In genomic region chr2:674319-674985, GRCh38 we compare ENCODE assay signal across 11 cellular contexts. TPM values are rescaled to one million over a fixed set of nuclear protein-coding genes. Genes with fewer than 3 reads are reported as not detected.
DNase-seq lines count a peak whose midpoint lies in the region; ATAC-seq and TF ChIP-seq lines count a peak whose summit lies in the region.
"Had no signal": no experiment of that assay in that cellular context is flagged by ENCODE, and none has a peak within 500 bp of the region (broad histone marks: within the 10 kb centered on the region; RNA-seq: fewer than 3 reads in every experiment).

No MANE protein-coding gene starts in this region.

- intact Hi-C loops in CD8-positive, alpha-beta T cell (cut with DNase I, micrococcal nuclease): loop anchor here in 1 of 2 experiments (10.0 kb wide), 1 partner anchor 240 kb away; no protein-coding TSS in a partner anchor

- H3K4me1 ChIP-seq in CD8-positive, alpha-beta T cell (ENCODE audit: insufficient read depth, low read length): peaks cover 19% of the 10 kb centered on the region

- CTCF ChIA-PET in CD8-positive, alpha-beta T cell (lab: Charles Lee): no interaction called here
- CTCF ChIA-PET in T-cell (lab: Charles Lee): interaction anchor here in 1 of 2 donors (0.7 kb wide), 1 partner anchor 877 kb away, joined by 3 read pairs; no protein-coding TSS in a partner anchor

- H3K36me3 ChIP-seq in CD8-positive, alpha-beta T cell (ENCODE audit: insufficient read depth, low read length): peaks cover 8% of the 10 kb centered on the region

- H3K4me1 Mint-ChIP-seq in CD8-positive, alpha-beta T cell (ENCODE audit: low read depth): peaks cover 42% of the 10 kb centered on the region
- peaks cover 38 to 46% (median 41%) of the 10 kb centered on the region in 3 donors for H3K4me1 Mint-ChIP-seq in T-cell

- no peaks in the 10 kb centered on the region for H3K9me3 ChIP-seq in CD8-positive, alpha-beta T cell (ENCODE audit: low read length)

- H3K27me3 Mint-ChIP-seq in CD8-positive, alpha-beta T cell (ENCODE audit: low read depth): no peaks in the 10 kb centered on the region
- H3K27me3 Mint-ChIP-seq in T-cell: no peaks in the 10 kb centered on the region

- peak overlapping the region; percentile 6 for H3K4me3 Mint-ChIP-seq in CD8-positive, alpha-beta T cell
- H3K4me3 Mint-ChIP-seq in T-cell: no peak overlapping the region

- DNase-seq in A172 (ENCODE audit: low spot score) (peak; percentile 11), T-cell (no peak), fibroblast of mammary gland (ENCODE audit: low read depth) (peak; percentile 35), iPS-NIHi11 (ENCODE audit: low spot score) (no peak), SW 1271 (lab: John Stamatoyannopoulos, UW) (no peak)
- no peak for DNase-seq in CD8-positive, alpha-beta T cell
- DNase-seq: NCI-H2107 had no signal

- POLR2A ChIA-PET in CD8-positive, alpha-beta T cell (lab: Charles Lee): interaction anchor here (0.6 kb wide), 1 partner anchor 289 kb away, joined by 3 read pairs; no protein-coding TSS in a partner anchor
- POLR2A ChIA-PET in T-cell (lab: Charles Lee): interaction anchor here in 1 of 2 donors (0.7 kb wide), 1 partner anchor 18 kb away, joined by 3 read pairs; no protein-coding TSS in a partner anchor

- H3K9me3 Mint-ChIP-seq in CD8-positive, alpha-beta T cell: no peaks in the 10 kb centered on the region
- no peaks in the 10 kb centered on the region for H3K9me3 Mint-ChIP-seq in T-cell

- no peak overlapping the region for H3K27ac ChIP-seq in CD8-positive, alpha-beta T cell (ENCODE audit: low read depth, low read length)
- H3K27ac ChIP-seq: cardiac muscle cell had no signal

- ATAC-seq in CD8-positive, alpha-beta T cell: no peak
- ATAC-seq in T-cell (replicated peaks in 1 of 4) (no peak), GM21360 (IDR thresholded peaks at IDR 0.05; ENCODE audit: unreplicated experiment) (no peak), GM21723 (IDR thresholded peaks at IDR 0.05; ENCODE audit: unreplicated experiment) (no peak)
- ATAC-seq: esophagus mucosa had no signal

- H3K27ac Mint-ChIP-seq in CD8-positive, alpha-beta T cell: peak overlapping the region; percentile 0
- H3K27ac Mint-ChIP-seq in T-cell: peak overlapping the region; percentile 25 to 44

- H3K27me3 ChIP-seq in CD8-positive, alpha-beta T cell (ENCODE audit: insufficient read depth, low read length): no peaks in the 10 kb centered on the region
- H3K27me3 ChIP-seq: cardiac muscle cell had no signal

- H3K36me3 Mint-ChIP-seq in CD8-positive, alpha-beta T cell: peaks cover 58% of the 10 kb centered on the region
- peaks cover 27% of the 10 kb centered on the region for H3K36me3 Mint-ChIP-seq in T-cell

- no peak for TF ChIP-seq CTCF in CD8-positive, alpha-beta T cell (IDR thresholded peaks at IDR 0.05)
- no peak for TF ChIP-seq CTCF in fibroblast of mammary gland (conservative IDR thresholded peaks at IDR 0.05; ENCODE audit: control insufficient read depth, insufficient read depth, low read depth, low read length)

- H3K4me3 ChIP-seq in CD8-positive, alpha-beta T cell (ENCODE audit: low read depth, low read length): no peak overlapping the region
- H3K4me3 ChIP-seq in fibroblast of mammary gland (ENCODE audit: control insufficient read depth, low read depth, low read length): no peak overlapping the region
- H3K4me3 ChIP-seq: cardiac muscle cell had no signal

RNA-seq across cellular contexts. Expression of gene TMEM18, which starts 2.8 kb away (rescaled TPM):
- 32.6 and 75.0 TPM in 2 replicates for total RNA-seq in A172 (2014; rRNA removed; shearing (Covaris generic))
- total RNA-seq in CD8-positive, alpha-beta T cell: 10 to 100 TPM; 30.7 to 33.6 TPM
- 10 to 100 TPM; 22.8 to 29.8 (median 28.8) TPM for total RNA-seq in T-cell

Comparison
In these comparisons a context has a peak if more than half of its experiments do, and no peak if none do; other contexts are left out.
1. DNase-seq: peak in A172 (single experiment) and fibroblast of mammary gland (single experiment); none in CD8-positive, alpha-beta T cell (0 of 7), T-cell (0 of 34), iPS-NIHi11 (single experiment) and SW 1271 (0 of 2).